ENCODE assay signal across 1 cellular context in genomic region chrX:39613997-39614679, GRCh38.
TF ChIP-seq lines count a peak whose summit lies in the region.

No MANE protein-coding gene starts in this region.

TF ChIP-seq in GM23338, 12 proteins besides CTCF, POLR2A, EP300 and RAD21 (continued from another document):
- TF ChIP-seq ZNF462 (CRISPR knock-in tag; IDR thresholded peaks at IDR 0.05) (no peak), ZNF114 (CRISPR knock-in tag; IDR thresholded peaks at IDR 0.05) (no peak), EZH2phosphoT487 (IDR thresholded peaks at IDR 0.05; ENCODE audit: unreplicated experiment) (no peak)
